12 cellular contexts compared by ENCODE assay signal in the genomic region with DNA sequence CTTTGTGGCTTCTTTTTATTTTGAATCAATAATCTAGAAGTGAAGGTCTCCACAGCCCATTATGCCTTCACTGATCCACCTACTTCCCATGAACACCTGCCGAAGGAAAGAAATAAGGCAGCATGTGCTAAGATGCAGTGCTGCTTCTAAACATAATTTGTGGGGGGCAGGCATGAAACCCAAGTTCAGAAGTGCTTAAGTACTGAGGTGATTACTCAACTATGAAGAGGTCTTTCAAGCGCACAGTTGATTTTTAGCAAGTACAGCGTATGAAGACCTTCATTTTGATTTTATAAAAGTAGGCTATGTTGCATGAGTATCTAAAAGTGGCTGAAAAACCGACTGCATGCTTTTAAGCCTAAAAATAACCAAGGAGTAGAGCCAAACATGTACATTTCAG. TPM values are rescaled to one million over a fixed set of nuclear protein-coding genes. Genes with fewer than 3 reads are reported as not detected.
DNase-seq lines count a peak whose midpoint lies in the region; ATAC-seq lines count a peak whose summit lies in the region.
"Had no signal": no experiment of that assay in that cellular context is flagged by ENCODE, and none has a peak within 500 bp of the region (broad histone marks: within the 10 kb centered on the region; RNA-seq: fewer than 3 reads in every experiment).

No MANE protein-coding gene starts in this region.

- DNase-seq in activated naive CD4-positive, alpha-beta T cell treated with Interleukin-2 at 50 U/mL for 16 hours = no peak
- DNase-seq in stimulated activated CD4-positive, alpha-beta T cell treated with anti-CD3 and anti-CD28 coated beads, Interleukin-4, amount 100 ng/mL, for 1 hour = no peak
- no peak for DNase-seq in SK-N-DZ (ENCODE audit: low spot score)
- DNase-seq in DMS53 treated with DMSO at 0.1 percent for 48 hours (lab: John Stamatoyannopoulos, UW; ENCODE audit: unreplicated experiment) = no peak
- DNase-seq: head of caudate nucleus; NCI-H187 treated with DMSO at 0.1 percent for 48 hours; stimulated activated CD4-positive, alpha-beta T cell treated with anti-CD3 and anti-CD28 coated beads, Interleukin-1b, Interleukin-23, amount 100 ng/mL, for 48 hours; upper lobe of left lung had no signal

- peak overlapping the region; percentile 78 for H3K27ac Mint-ChIP-seq in activated naive CD4-positive, alpha-beta T cell treated with anti-CD3 and anti-CD28 coated beads, Interleukin-2, amount 50 U/mL, for 24 hours

- peaks cover 7% of the 10 kb centered on the region for H3K4me1 Mint-ChIP-seq in activated naive CD4-positive, alpha-beta T cell treated with anti-CD3 and anti-CD28 coated beads, Interleukin-2, amount 50 U/mL, for 24 hours

- no peaks in the 10 kb centered on the region for H3K27me3 Mint-ChIP-seq in activated naive CD4-positive, alpha-beta T cell treated with anti-CD3 and anti-CD28 coated beads, Interleukin-2, amount 50 U/mL, for 24 hours

- no peak overlapping the region for H3K4me3 Mint-ChIP-seq in activated naive CD4-positive, alpha-beta T cell treated with anti-CD3 and anti-CD28 coated beads, Interleukin-2, amount 50 U/mL, for 24 hours

- ATAC-seq in GM21737 (IDR thresholded peaks at IDR 0.05; ENCODE audit: unreplicated experiment) = peak; percentile 25
- peak; percentile 18 for ATAC-seq in HG03139 (IDR thresholded peaks at IDR 0.05; ENCODE audit: unreplicated experiment)
- ATAC-seq in GM18520 (IDR thresholded peaks at IDR 0.05; ENCODE audit: unreplicated experiment) = no peak

- H3K9me3 Mint-ChIP-seq in activated naive CD4-positive, alpha-beta T cell treated with anti-CD3 and anti-CD28 coated beads, Interleukin-2, amount 50 U/mL, for 24 hours = no peaks in the 10 kb centered on the region

- peaks cover 22% of the 10 kb centered on the region for H3K36me3 Mint-ChIP-seq in activated naive CD4-positive, alpha-beta T cell treated with anti-CD3 and anti-CD28 coated beads, Interleukin-2, amount 50 U/mL, for 24 hours

RNA-seq across cellular contexts. Expression of gene KICS2, which starts 29.5 kb away (rescaled TPM):
- polyA plus RNA-seq in SK-N-DZ (2014; cell fraction: cytosol; rRNA removed) = 3.7 and 5.4 TPM in 2 replicates
- polyA plus RNA-seq in SK-N-DZ (2014; cell fraction: nucleus; rRNA removed) = 2.8 and 6.0 TPM in 2 replicates
